In the genomic region with DNA sequence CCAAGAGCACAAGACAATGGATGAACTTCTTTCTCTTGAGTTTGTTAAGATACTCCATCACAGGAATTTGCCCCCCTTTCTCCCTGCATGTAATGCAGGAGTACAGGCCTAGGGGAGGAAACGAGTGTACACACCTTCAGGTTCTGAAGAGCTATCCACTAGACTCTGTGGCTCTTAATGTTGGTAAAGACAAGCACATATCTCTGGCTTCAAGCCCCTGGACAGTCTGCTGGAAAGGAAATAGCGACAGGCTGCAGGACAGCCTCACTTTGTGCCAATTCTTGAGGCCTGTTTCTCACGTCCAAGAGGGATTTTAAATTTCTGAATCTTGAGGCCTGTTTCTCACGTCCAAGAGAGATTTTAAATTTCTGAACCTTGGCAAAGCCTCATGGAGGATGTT, we compare ENCODE assay signal across 26 cellular contexts.
"Had no signal": no experiment of that assay in that cellular context is flagged by ENCODE, and none has a peak within 500 bp of the region (broad histone marks: within the 10 kb centered on the region; RNA-seq: fewer than 3 reads in every experiment).

No MANE protein-coding gene starts in this region.

- H3K4me3 ChIP-seq: coronary artery, esophagus muscularis mucosa, lower lobe of right lung, pancreas, smooth muscle cell, suprapubic skin, vagina had no signal

- FAIRE-seq: endothelial cell of umbilical vein, pancreas had no signal

- ATAC-seq: foreskin keratinocyte; lower lobe of right lung; naive thymus-derived CD8-positive, alpha-beta T cell; pancreas; stimulated activated naive CD8-positive, alpha-beta T cell treated with anti-CD3 and anti-CD28 coated beads, Interleukin-15, amount 100 ng/mL, for 72 hours had no signal

- H3K27me3 ChIP-seq: esophagus muscularis mucosa, foreskin keratinocyte, pancreas, suprapubic skin, vagina had no signal

- H3K4me1 ChIP-seq: esophagus muscularis mucosa, foreskin keratinocyte, lower lobe of right lung, pancreas, suprapubic skin, vagina had no signal

- DNase-seq: dermis blood vessel endothelial cell; effector memory CD4-positive, alpha-beta T cell; foreskin keratinocyte; glutamatergic neuron; hypothalamus; immature natural killer cell; islet precursor cell; kidney glomerular epithelial cell; lower lobe of right lung; naive thymus-derived CD8-positive, alpha-beta T cell; occipital lobe; pancreas; retina; stimulated activated CD4-positive, alpha-beta T cell treated with anti-CD3 and anti-CD28 coated beads, Interleukin-12 subunit alpha, Interleukin-12 subunit beta, amount 100 ng/mL, for 4 hours; stimulated activated CD4-positive, alpha-beta T cell treated with anti-CD3 and anti-CD28 coated beads, Interleukin-1b, Interleukin-23, amount 100 ng/mL, for 48 hours; stimulated activated CD4-positive, alpha-beta T cell treated with anti-CD3 and anti-CD28 coated beads, Interleukin-4, amount 100 ng/mL, for 1 hour; stimulated activated CD8-positive, alpha-beta memory T cell treated with anti-CD3 and anti-CD28 coated beads, Interleukin-4, amount 100 ng/mL, for 48 hours; stimulated activated naive CD4-positive, alpha-beta T cell; stimulated activated naive CD8-positive, alpha-beta T cell treated with anti-CD3 and anti-CD28 coated beads, Interleukin-15, amount 100 ng/mL, for 72 hours; trophoblast cell had no signal

- H3K36me3 ChIP-seq: lower lobe of right lung, pancreas, suprapubic skin, vagina had no signal

- H3K9me3 ChIP-seq: esophagus muscularis mucosa, lower lobe of right lung, pancreas, suprapubic skin, vagina had no signal

- H3K27ac ChIP-seq: coronary artery, esophagus muscularis mucosa, foreskin keratinocyte, lower lobe of right lung, pancreas, suprapubic skin, vagina had no signal
